ENCODE assay signal across 1 cellular context in the genomic region with DNA sequence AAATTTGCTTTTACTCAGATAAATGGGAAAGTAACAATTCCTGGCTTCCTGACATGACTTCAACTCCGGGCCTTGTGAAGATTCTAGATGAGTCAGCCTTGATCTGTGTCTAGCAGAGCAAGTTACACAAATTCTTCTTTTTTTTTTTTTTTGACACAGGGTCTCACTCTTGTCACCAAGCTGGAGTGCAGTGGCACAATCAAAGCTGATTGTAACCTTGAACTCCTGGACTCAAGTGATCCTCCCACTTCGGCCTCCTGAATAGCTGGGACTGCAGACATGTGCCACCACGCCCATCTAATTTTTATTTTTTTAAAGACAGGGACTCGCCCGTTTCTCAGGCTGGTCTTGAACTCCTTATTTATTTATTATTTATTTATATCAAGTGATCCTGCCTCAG.
TF ChIP-seq lines count a peak whose summit lies in the region.

No MANE protein-coding gene starts in this region.

TF ChIP-seq in HepG2, 621 proteins besides CTCF, POLR2A, EP300 and RAD21 (continued from another document and continues in another):
- TF ChIP-seq, protein P1, sequence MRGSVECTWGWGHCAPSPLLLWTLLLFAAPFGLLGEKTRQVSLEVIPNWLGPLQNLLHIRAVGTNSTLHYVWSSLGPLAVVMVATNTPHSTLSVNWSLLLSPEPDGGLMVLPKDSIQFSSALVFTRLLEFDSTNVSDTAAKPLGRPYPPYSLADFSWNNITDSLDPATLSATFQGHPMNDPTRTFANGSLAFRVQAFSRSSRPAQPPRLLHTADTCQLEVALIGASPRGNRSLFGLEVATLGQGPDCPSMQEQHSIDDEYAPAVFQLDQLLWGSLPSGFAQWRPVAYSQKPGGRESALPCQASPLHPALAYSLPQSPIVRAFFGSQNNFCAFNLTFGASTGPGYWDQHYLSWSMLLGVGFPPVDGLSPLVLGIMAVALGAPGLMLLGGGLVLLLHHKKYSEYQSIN (CRISPR knock-in tag; IDR thresholded peaks at IDR 0.05; ENCODE audit: borderline replicate concordance) = no peak
- TF ChIP-seq, protein P2, sequence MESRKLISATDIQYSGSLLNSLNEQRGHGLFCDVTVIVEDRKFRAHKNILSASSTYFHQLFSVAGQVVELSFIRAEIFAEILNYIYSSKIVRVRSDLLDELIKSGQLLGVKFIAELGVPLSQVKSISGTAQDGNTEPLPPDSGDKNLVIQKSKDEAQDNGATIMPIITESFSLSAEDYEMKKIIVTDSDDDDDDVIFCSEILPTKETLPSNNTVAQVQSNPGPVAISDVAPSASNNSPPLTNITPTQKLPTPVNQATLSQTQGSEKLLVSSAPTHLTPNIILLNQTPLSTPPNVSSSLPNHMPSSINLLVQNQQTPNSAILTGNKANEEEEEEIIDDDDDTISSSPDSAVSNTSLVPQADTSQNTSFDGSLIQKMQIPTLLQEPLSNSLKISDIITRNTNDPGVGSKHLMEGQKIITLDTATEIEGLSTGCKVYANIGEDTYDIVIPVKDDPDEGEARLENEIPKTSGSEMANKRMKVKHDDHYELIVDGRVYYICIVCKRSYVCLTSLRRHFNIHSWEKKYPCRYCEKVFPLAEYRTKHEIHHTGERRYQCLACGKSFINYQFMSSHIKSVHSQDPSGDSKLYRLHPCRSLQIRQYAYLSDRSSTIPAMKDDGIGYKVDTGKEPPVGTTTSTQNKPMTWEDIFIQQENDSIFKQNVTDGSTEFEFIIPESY (CRISPR knock-in tag; IDR thresholded peaks at IDR 0.05) = peak; percentile 63; the same call in 1 of the 2 replicates
- TF ChIP-seq, protein P3, sequence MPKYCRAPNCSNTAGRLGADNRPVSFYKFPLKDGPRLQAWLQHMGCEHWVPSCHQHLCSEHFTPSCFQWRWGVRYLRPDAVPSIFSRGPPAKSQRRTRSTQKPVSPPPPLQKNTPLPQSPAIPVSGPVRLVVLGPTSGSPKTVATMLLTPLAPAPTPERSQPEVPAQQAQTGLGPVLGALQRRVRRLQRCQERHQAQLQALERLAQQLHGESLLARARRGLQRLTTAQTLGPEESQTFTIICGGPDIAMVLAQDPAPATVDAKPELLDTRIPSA (CRISPR knock-in tag; IDR thresholded peaks at IDR 0.05; ENCODE audit: borderline replicate concordance) = no peak
- TF ChIP-seq RORA (CRISPR knock-in tag; IDR thresholded peaks at IDR 0.05) (no peak), IRX3 (CRISPR knock-in tag; IDR thresholded peaks at IDR 0.05; ENCODE audit: borderline replicate concordance, low read depth) (no peak), CAMTA2 (CRISPR knock-in tag; IDR thresholded peaks at IDR 0.05; ENCODE audit: borderline replicate concordance) (no peak), CREM (IDR thresholded peaks at IDR 0.05) (peak; percentile 75), CREM (CRISPR knock-in tag; IDR thresholded peaks at IDR 0.05) (no peak), SMARCE1 (IDR thresholded peaks at IDR 0.05; ENCODE audit: borderline replicate concordance) (no peak), NFE2L1 (CRISPR knock-in tag; IDR thresholded peaks at IDR 0.05; ENCODE audit: borderline replicate concordance) (no peak), MAFG (CRISPR knock-in tag; IDR thresholded peaks at IDR 0.05) (no peak), ARHGAP35 (CRISPR knock-in tag; IDR thresholded peaks at IDR 0.05; ENCODE audit: borderline replicate concordance) (no peak), ZNF335 (CRISPR knock-in tag; IDR thresholded peaks at IDR 0.05) (no peak), ZSCAN30 (CRISPR knock-in tag; IDR thresholded peaks at IDR 0.05) (no peak), NKX3-1 (CRISPR knock-in tag; IDR thresholded peaks at IDR 0.05) (no peak), ZNF350 (CRISPR knock-in tag; IDR thresholded peaks at IDR 0.05; ENCODE audit: borderline replicate concordance, low read depth) (no peak), ZNF251 (CRISPR knock-in tag; IDR thresholded peaks at IDR 0.05) (no peak), ZNF569 (CRISPR knock-in tag; IDR thresholded peaks at IDR 0.05; ENCODE audit: borderline replicate concordance) (no peak), CENPX (CRISPR knock-in tag; IDR thresholded peaks at IDR 0.05) (no peak), SSRP1 (CRISPR knock-in tag; IDR thresholded peaks at IDR 0.05) (0 out of 2 replicates have a peak, but pooled peaks have one; percentile 52), ZNF772 (CRISPR knock-in tag; IDR thresholded peaks at IDR 0.05) (peak; percentile 47; the same call in 1 of the 2 replicates), PHF8 (CRISPR knock-in tag; IDR thresholded peaks at IDR 0.05) (0 out of 2 replicates have a peak, but pooled peaks have one; percentile 36), ZNF562 (CRISPR knock-in tag; IDR thresholded peaks at IDR 0.05; ENCODE audit: borderline replicate concordance) (no peak), FOSL1 (CRISPR knock-in tag; IDR thresholded peaks at IDR 0.05; ENCODE audit: borderline replicate concordance) (peak; percentile 64; the same call in 1 of the 2 replicates), NFIB (CRISPR knock-in tag; IDR thresholded peaks at IDR 0.05; ENCODE audit: borderline replicate concordance) (no peak), ESRRA (CRISPR knock-in tag; IDR thresholded peaks at IDR 0.05; ENCODE audit: low read depth) (no peak), HNRNPK (IDR thresholded peaks at IDR 0.05; ENCODE audit: low read depth, low read length, poor library complexity, severe bottlenecking) (no peak), SPEN (CRISPR knock-in tag; IDR thresholded peaks at IDR 0.05; ENCODE audit: low read depth) (no peak), TSC22D2 (CRISPR knock-in tag; IDR thresholded peaks at IDR 0.05; ENCODE audit: borderline replicate concordance) (no peak), RFXANK (CRISPR knock-in tag; IDR thresholded peaks at IDR 0.05) (no peak)
- TF ChIP-seq, protein P4, sequence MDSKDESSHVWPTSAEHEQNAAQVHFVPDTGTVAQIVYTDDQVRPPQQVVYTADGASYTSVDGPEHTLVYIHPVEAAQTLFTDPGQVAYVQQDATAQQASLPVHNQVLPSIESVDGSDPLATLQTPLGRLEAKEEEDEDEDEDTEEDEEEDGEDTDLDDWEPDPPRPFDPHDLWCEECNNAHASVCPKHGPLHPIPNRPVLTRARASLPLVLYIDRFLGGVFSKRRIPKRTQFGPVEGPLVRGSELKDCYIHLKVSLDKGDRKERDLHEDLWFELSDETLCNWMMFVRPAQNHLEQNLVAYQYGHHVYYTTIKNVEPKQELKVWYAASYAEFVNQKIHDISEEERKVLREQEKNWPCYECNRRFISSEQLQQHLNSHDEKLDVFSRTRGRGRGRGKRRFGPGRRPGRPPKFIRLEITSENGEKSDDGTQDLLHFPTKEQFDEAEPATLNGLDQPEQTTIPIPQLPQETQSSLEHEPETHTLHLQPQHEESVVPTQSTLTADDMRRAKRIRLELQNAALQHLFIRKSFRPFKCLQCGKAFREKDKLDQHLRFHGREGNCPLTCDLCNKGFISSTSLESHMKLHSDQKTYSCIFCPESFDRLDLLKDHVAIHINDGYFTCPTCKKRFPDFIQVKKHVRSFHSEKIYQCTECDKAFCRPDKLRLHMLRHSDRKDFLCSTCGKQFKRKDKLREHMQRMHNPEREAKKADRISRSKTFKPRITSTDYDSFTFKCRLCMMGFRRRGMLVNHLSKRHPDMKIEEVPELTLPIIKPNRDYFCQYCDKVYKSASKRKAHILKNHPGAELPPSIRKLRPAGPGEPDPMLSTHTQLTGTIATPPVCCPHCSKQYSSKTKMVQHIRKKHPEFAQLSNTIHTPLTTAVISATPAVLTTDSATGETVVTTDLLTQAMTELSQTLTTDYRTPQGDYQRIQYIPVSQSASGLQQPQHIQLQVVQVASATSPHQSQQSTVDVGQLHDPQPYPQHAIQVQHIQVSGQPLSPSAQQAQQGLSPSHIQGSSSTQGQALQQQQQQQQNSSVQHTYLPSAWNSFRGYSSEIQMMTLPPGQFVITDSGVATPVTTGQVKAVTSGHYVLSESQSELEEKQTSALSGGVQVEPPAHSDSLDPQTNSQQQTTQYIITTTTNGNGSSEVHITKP (CRISPR knock-in tag; IDR thresholded peaks at IDR 0.05; ENCODE audit: low read depth) = 0 out of 2 replicates have a peak, but pooled peaks have one; percentile 21
- TF ChIP-seq, protein P5, sequence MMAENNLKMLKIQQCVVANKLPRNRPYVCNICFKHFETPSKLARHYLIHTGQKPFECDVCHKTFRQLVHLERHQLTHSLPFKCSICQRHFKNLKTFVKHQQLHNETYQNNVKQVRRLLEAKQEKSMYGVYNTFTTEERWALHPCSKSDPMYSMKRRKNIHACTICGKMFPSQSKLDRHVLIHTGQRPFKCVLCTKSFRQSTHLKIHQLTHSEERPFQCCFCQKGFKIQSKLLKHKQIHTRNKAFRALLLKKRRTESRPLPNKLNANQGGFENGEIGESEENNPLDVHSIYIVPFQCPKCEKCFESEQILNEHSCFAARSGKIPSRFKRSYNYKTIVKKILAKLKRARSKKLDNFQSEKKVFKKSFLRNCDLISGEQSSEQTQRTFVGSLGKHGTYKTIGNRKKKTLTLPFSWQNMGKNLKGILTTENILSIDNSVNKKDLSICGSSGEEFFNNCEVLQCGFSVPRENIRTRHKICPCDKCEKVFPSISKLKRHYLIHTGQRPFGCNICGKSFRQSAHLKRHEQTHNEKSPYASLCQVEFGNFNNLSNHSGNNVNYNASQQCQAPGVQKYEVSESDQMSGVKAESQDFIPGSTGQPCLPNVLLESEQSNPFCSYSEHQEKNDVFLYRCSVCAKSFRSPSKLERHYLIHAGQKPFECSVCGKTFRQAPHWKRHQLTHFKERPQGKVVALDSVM (CRISPR knock-in tag; IDR thresholded peaks at IDR 0.05) = peak; percentile 98
- TF ChIP-seq, protein P6, sequence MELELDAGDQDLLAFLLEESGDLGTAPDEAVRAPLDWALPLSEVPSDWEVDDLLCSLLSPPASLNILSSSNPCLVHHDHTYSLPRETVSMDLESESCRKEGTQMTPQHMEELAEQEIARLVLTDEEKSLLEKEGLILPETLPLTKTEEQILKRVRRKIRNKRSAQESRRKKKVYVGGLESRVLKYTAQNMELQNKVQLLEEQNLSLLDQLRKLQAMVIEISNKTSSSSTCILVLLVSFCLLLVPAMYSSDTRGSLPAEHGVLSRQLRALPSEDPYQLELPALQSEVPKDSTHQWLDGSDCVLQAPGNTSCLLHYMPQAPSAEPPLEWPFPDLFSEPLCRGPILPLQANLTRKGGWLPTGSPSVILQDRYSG (CRISPR knock-in tag; IDR thresholded peaks at IDR 0.05) = no peak
- TF ChIP-seq, protein P7, sequence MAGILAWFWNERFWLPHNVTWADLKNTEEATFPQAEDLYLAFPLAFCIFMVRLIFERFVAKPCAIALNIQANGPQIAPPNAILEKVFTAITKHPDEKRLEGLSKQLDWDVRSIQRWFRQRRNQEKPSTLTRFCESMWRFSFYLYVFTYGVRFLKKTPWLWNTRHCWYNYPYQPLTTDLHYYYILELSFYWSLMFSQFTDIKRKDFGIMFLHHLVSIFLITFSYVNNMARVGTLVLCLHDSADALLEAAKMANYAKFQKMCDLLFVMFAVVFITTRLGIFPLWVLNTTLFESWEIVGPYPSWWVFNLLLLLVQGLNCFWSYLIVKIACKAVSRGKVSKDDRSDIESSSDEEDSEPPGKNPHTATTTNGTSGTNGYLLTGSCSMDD (CRISPR knock-in tag; IDR thresholded peaks at IDR 0.05) = no peak
- TF ChIP-seq, protein P8, sequence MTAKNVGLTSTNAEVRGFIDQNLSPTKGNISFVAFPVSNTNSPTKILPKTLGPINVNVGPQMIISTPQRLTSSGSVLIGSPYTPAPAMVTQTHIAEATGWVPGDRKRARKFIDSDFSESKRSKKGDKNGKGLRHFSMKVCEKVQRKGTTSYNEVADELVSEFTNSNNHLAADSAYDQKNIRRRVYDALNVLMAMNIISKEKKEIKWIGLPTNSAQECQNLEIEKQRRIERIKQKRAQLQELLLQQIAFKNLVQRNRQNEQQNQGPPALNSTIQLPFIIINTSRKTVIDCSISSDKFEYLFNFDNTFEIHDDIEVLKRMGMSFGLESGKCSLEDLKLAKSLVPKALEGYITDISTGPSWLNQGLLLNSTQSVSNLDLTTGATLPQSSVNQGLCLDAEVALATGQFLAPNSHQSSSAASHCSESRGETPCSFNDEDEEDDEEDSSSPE (CRISPR knock-in tag; IDR thresholded peaks at IDR 0.05) = no peak
- TF ChIP-seq, protein P9, sequence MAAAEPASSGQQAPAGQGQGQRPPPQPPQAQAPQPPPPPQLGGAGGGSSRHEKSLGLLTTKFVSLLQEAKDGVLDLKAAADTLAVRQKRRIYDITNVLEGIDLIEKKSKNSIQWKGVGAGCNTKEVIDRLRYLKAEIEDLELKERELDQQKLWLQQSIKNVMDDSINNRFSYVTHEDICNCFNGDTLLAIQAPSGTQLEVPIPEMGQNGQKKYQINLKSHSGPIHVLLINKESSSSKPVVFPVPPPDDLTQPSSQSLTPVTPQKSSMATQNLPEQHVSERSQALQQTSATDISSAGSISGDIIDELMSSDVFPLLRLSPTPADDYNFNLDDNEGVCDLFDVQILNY (CRISPR knock-in tag; conservative IDR thresholded peaks at IDR 0.05) = no peak
- TF ChIP-seq, protein P10, sequence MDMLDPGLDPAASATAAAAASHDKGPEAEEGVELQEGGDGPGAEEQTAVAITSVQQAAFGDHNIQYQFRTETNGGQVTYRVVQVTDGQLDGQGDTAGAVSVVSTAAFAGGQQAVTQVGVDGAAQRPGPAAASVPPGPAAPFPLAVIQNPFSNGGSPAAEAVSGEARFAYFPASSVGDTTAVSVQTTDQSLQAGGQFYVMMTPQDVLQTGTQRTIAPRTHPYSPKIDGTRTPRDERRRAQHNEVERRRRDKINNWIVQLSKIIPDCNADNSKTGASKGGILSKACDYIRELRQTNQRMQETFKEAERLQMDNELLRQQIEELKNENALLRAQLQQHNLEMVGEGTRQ (IDR thresholded peaks at IDR 0.05; ENCODE audit: low read depth, low read length) = no peak
- TF ChIP-seq, protein P10 (CRISPR knock-in tag; IDR thresholded peaks at IDR 0.05; ENCODE audit: borderline replicate concordance) = no peak
- TF ChIP-seq, protein P11, sequence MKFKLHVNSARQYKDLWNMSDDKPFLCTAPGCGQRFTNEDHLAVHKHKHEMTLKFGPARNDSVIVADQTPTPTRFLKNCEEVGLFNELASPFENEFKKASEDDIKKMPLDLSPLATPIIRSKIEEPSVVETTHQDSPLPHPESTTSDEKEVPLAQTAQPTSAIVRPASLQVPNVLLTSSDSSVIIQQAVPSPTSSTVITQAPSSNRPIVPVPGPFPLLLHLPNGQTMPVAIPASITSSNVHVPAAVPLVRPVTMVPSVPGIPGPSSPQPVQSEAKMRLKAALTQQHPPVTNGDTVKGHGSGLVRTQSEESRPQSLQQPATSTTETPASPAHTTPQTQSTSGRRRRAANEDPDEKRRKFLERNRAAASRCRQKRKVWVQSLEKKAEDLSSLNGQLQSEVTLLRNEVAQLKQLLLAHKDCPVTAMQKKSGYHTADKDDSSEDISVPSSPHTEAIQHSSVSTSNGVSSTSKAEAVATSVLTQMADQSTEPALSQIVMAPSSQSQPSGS (CRISPR knock-in tag; IDR thresholded peaks at IDR 0.05) = peak; percentile 81
